Comparison of ENCODE assay signal across 20 cellular contexts in genomic region chr17:59400858-59401257, GRCh38.
A peak's percentile ranks its signal among the peaks of the same experiment; 100 is the strongest.
DNase-seq lines count a peak whose midpoint lies in the region; ATAC-seq and TF ChIP-seq lines count a peak whose summit lies in the region.
"Had no signal": no experiment of that assay in that cellular context is flagged by ENCODE, and none has a peak within 500 bp of the region (broad histone marks: within the 10 kb centered on the region; RNA-seq: fewer than 3 reads in every experiment).

No MANE protein-coding gene starts in this region.

- H3K36me3 Mint-ChIP-seq in glutamatergic neuron (ENCODE audit: unreplicated experiment): peaks cover 7% of the 10 kb centered on the region
- H3K36me3 Mint-ChIP-seq in CD4-positive, alpha-beta T cell (ENCODE audit: low read depth): peaks cover 70% of the 10 kb centered on the region

- TF ChIP-seq POLR2A in adrenal gland (IDR thresholded peaks at IDR 0.05): no peak

- H3K4me3 Mint-ChIP-seq in glutamatergic neuron (ENCODE audit: unreplicated experiment): no peak overlapping the region
- no peak overlapping the region for H3K4me3 Mint-ChIP-seq in CD4-positive, alpha-beta T cell
- H3K4me3 Mint-ChIP-seq: activated B cell treated with CpG ODN at 0.5 μM for 24 hours; activated naive CD4-positive, alpha-beta T cell treated with anti-CD3 and anti-CD28 coated beads for 36 hours; naive thymus-derived CD8-positive, alpha-beta T cell had no signal

- no peaks in the 10 kb centered on the region for H3K27me3 Mint-ChIP-seq in glutamatergic neuron (ENCODE audit: unreplicated experiment)
- no peaks in the 10 kb centered on the region for H3K27me3 Mint-ChIP-seq in CD4-positive, alpha-beta T cell
- H3K27me3 Mint-ChIP-seq: activated B cell treated with CpG ODN at 0.5 μM for 24 hours; naive thymus-derived CD8-positive, alpha-beta T cell had no signal

- H3K36me3 ChIP-seq in adrenal gland (replicated peaks in 1 of 2) (peaks cover 0 to 12% of the 10 kb centered on the region in 2 donors), psoas muscle (ENCODE audit: insufficient read depth in 1 of 2, low read depth in 1 of 2) (peaks cover 0 to 81% of the 10 kb centered on the region in 2 donors)
- H3K36me3 ChIP-seq: BE2C, MG63 had no signal

- H3K4me3 ChIP-seq in adrenal gland: peak overlapping the region in 1 of 4 donors; percentile 4
- no peak overlapping the region for H3K4me3 ChIP-seq in psoas muscle
- H3K4me3 ChIP-seq: MG63, right lobe of liver, upper lobe of right lung had no signal

- H3K4me1 ChIP-seq in adrenal gland (replicated peaks in 1 of 2): peaks cover 19 to 37% of the 10 kb centered on the region in 2 donors
- H3K4me1 ChIP-seq in psoas muscle: peaks cover 24% of the 10 kb centered on the region
- H3K4me1 ChIP-seq: upper lobe of right lung had no signal

- peaks cover 23% of the 10 kb centered on the region for H3K4me1 Mint-ChIP-seq in glutamatergic neuron (ENCODE audit: low read depth, unreplicated experiment)
- H3K4me1 Mint-ChIP-seq in CD4-positive, alpha-beta T cell (ENCODE audit: low read depth): no peaks in the 10 kb centered on the region

- DNase-seq in EH (ENCODE audit: low read depth) (peak; percentile 35), adrenal gland (no peak), glutamatergic neuron (no peak), psoas muscle (no peak), HPDE6-E6E7 (ENCODE audit: extremely low spot score) (no peak)
- no peak for DNase-seq in activated T-cell treated with anti-CD3 and anti-CD28 coated beads, Interleukin-2, amount 50 U/mL, for 1 hour
- DNase-seq in CD4-positive, alpha-beta T cell: no peak
- DNase-seq: activated B cell treated with CpG ODN at 0.5 μM for 24 hours; activated naive CD4-positive, alpha-beta T cell treated with anti-CD3 and anti-CD28 coated beads for 36 hours; BE2C; DND-41; MG63; naive thymus-derived CD8-positive, alpha-beta T cell; NCI-H2029 treated with DMSO at 0.1 percent for 48 hours; NCI-H526 treated with DMSO at 0.1 percent for 48 hours; right lobe of liver; stimulated activated CD4-positive, alpha-beta T cell treated with anti-CD3 and anti-CD28 coated beads, Interleukin-2, amount 100 ng/mL, for 48 hours; T-helper 1 cell; upper lobe of right lung had no signal

- peaks cover 7% of the 10 kb centered on the region for H3K9me3 Mint-ChIP-seq in glutamatergic neuron (ENCODE audit: unreplicated experiment)
- no peaks in the 10 kb centered on the region for H3K9me3 Mint-ChIP-seq in CD4-positive, alpha-beta T cell
- H3K9me3 Mint-ChIP-seq: activated B cell treated with CpG ODN at 0.5 μM for 24 hours; activated naive CD4-positive, alpha-beta T cell treated with anti-CD3 and anti-CD28 coated beads for 36 hours; naive thymus-derived CD8-positive, alpha-beta T cell had no signal

- peak overlapping the region in 3 of 5 donors; percentile 30 to 65 (median 49) for H3K27ac ChIP-seq in adrenal gland
- peak overlapping the region; percentile 31 for H3K27ac ChIP-seq in psoas muscle
- H3K27ac ChIP-seq in CD4-positive, alpha-beta T cell (ENCODE audit: low read depth, low read length): no peak overlapping the region
- H3K27ac ChIP-seq: right lobe of liver, upper lobe of right lung had no signal

- intact Hi-C loops in adrenal gland (cut with DNase I) (no loop called here), psoas muscle (cut with DNase I) (no loop called here)
- intact Hi-C loops in CD4-positive, alpha-beta T cell (cut with DNase I, micrococcal nuclease): no loop called here

- WGBS in adrenal gland, 4 donors: 42 to 48% (median 47%) methylated on average over 5 of the region's 5 CpGs
- 78 to 89% (median 79%) methylated on average over 5 of the region's 5 CpGs for WGBS in psoas muscle, 3 donors

- H3K9me3 ChIP-seq in adrenal gland (replicated peaks in 1 of 3) (no peaks in the 10 kb centered on the region), psoas muscle (no peaks in the 10 kb centered on the region)
- H3K9me3 ChIP-seq in CD4-positive, alpha-beta T cell (ENCODE audit: control insufficient read depth, low read length): no peaks in the 10 kb centered on the region
- H3K9me3 ChIP-seq: BE2C, MG63, right lobe of liver, upper lobe of right lung had no signal

- H3K27ac Mint-ChIP-seq in glutamatergic neuron (ENCODE audit: unreplicated experiment): peak overlapping the region; percentile 74
- no peak overlapping the region for H3K27ac Mint-ChIP-seq in CD4-positive, alpha-beta T cell
- H3K27ac Mint-ChIP-seq: activated B cell treated with CpG ODN at 0.5 μM for 24 hours; activated naive CD4-positive, alpha-beta T cell treated with anti-CD3 and anti-CD28 coated beads for 36 hours had no signal

- POLR2A ChIA-PET in CD4-positive, alpha-beta T cell (lab: Charles Lee): interaction anchor here (0.7 kb wide), 1 partner anchor 66 kb away, joined by 4 read pairs; no protein-coding TSS in a partner anchor

- no peaks in the 10 kb centered on the region for H3K27me3 ChIP-seq in adrenal gland
- no peaks in the 10 kb centered on the region for H3K27me3 ChIP-seq in psoas muscle (ENCODE audit: insufficient read depth in 3 of 3, low read length in 2 of 3)
- H3K27me3 ChIP-seq in CD4-positive, alpha-beta T cell (ENCODE audit: control insufficient read depth, insufficient read depth, low read length): no peaks in the 10 kb centered on the region
- H3K27me3 ChIP-seq: BE2C, MG63, right lobe of liver, upper lobe of right lung had no signal

- CTCF ChIA-PET in CD4-positive, alpha-beta T cell (lab: Charles Lee): interaction anchor here (0.6 kb wide), 1 partner anchor 56 kb away, joined by 3 read pairs; no protein-coding TSS in a partner anchor

- ATAC-seq in psoas muscle: no peak
- ATAC-seq in CD4-positive, alpha-beta T cell (ENCODE audit: poor library complexity): no peak
- ATAC-seq in HG03135 (IDR thresholded peaks at IDR 0.05; ENCODE audit: unreplicated experiment): no peak
- ATAC-seq: naive thymus-derived CD8-positive, alpha-beta T cell; upper lobe of right lung had no signal

- no peak for TF ChIP-seq CTCF in adrenal gland (IDR thresholded peaks at IDR 0.05)
- no peak for TF ChIP-seq CTCF in glutamatergic neuron (IDR thresholded peaks at IDR 0.05; ENCODE audit: partially characterized antibody, unreplicated experiment)
- TF ChIP-seq CTCF in psoas muscle (IDR thresholded peaks at IDR 0.05): no peak
- TF ChIP-seq CTCF in CD4-positive, alpha-beta T cell (IDR thresholded peaks at IDR 0.05): no peak
